Comparison of ENCODE assay signal across 8 cellular contexts in the genomic region with DNA sequence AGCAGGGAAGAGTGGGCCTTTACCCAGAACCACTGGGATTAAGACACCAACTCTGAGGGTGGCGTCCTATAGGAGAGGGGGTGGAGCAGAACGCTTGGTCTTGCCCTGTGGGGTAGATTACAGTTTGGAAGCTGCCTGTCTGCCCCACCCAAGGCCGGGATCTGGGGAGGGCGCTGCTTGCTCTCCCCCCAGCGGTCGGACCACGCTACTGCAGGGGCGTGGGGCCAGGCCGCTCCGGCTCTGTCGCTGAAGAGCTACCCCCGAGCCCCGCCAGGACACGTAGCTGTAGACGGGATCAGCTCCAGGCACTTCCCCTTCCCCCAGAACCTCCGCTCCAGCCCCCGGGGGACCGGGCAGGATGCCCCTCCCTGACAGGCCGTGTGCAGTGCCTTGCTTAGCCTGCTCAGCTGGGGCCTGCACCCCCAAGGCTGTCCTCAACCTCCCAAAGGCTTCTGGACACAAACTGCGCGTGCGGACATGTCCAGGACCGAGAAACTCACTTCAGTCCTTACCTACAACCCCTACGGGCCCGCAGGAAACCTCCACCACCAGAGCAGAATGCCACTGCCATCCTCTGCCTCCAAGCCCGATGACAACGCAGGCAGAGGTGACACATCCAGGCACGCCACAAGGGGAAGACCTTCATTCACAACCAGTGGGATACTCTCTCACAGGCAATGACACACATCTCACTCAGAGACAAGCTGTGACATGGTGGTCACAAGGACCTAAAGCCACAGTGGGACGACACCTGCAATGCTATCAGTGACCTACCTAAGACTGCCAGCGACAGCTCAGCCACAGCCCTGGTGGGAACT. TPM values are rescaled to one million over a fixed set of nuclear protein-coding genes. Genes with fewer than 3 reads are reported as not detected.
A peak's percentile ranks its signal among the peaks of the same experiment; 100 is the strongest.
DNase-seq lines count a peak whose midpoint lies in the region; ATAC-seq and TF ChIP-seq lines count a peak whose summit lies in the region.

No MANE protein-coding gene starts in this region.

- H3K36me3 Mint-ChIP-seq in IgD-negative memory B cell: peaks cover 1% of the 10 kb centered on the region
- H3K36me3 Mint-ChIP-seq in activated naive CD8-positive, alpha-beta T cell: no peaks in the 10 kb centered on the region

- H3K4me1 Mint-ChIP-seq in IgD-negative memory B cell: peaks cover 32 to 53% (median 46%) of the 10 kb centered on the region in 3 donors
- peaks cover 77% of the 10 kb centered on the region for H3K4me1 Mint-ChIP-seq in activated naive CD8-positive, alpha-beta T cell (ENCODE audit: low read depth)

- peak in 2 of 3 donors; percentile 96 to 100 for TF ChIP-seq CTCF in omental fat pad (IDR thresholded peaks at IDR 0.05)

- H3K27ac Mint-ChIP-seq in IgD-negative memory B cell: peak overlapping the region; percentile 84 to 97 (median 95)
- peak overlapping the region; percentile 22 for H3K27ac Mint-ChIP-seq in activated naive CD8-positive, alpha-beta T cell

- H3K27me3 Mint-ChIP-seq in IgD-negative memory B cell: no peaks in the 10 kb centered on the region
- no peaks in the 10 kb centered on the region for H3K27me3 Mint-ChIP-seq in activated naive CD8-positive, alpha-beta T cell

- H3K9me3 Mint-ChIP-seq in IgD-negative memory B cell: no peaks in the 10 kb centered on the region
- H3K9me3 Mint-ChIP-seq in activated naive CD8-positive, alpha-beta T cell (ENCODE audit: low read depth): no peaks in the 10 kb centered on the region

- peak overlapping the region; percentile 100 for H3K4me3 ChIP-seq in SK-N-MC

- no peaks in the 10 kb centered on the region for H3K36me3 ChIP-seq in SK-N-MC (ENCODE audit: insufficient read depth, low read length)

- ATAC-seq in omental fat pad (ENCODE audit: low FRiP score): peak; percentile 5
- no peak for ATAC-seq in HG02840 (IDR thresholded peaks at IDR 0.05; ENCODE audit: low FRiP score, unreplicated experiment)

- H3K27ac ChIP-seq in SK-N-MC: peak overlapping the region; percentile 68

- H3K9ac ChIP-seq in SK-N-MC (ENCODE audit: insufficient read length): peak overlapping the region; percentile 88

- DNase-seq in NCI-H1105 treated with DMSO at 0.1 percent for 48 hours (lab: John Stamatoyannopoulos, UW) (peak; percentile 44), NCI-H1105 (lab: John Stamatoyannopoulos, UW) (no peak), SK-N-MC (ENCODE audit: low read depth, low spot score) (no peak), germinal center (ENCODE audit: low spot score) (peak; percentile 80), omental fat pad (ENCODE audit: low spot score) (no peak)

- H3K4me3 Mint-ChIP-seq in IgD-negative memory B cell: peak overlapping the region; percentile 94 to 99 (median 98)
- peak overlapping the region; percentile 80 for H3K4me3 Mint-ChIP-seq in activated naive CD8-positive, alpha-beta T cell

- no peaks in the 10 kb centered on the region for H3K9me3 ChIP-seq in SK-N-MC (ENCODE audit: low read depth, low read length)

RNA-seq across cellular contexts. Expression of gene AHNAK, which starts 3.6 kb away (rescaled TPM):
- polyA plus RNA-seq in IgD-negative memory B cell: 107 TPM
- 1,000 to 10,000 TPM in 3 of 4 donors, 100 to 1,000 TPM in 1; 874 to 1,336 (median 1,047) TPM for total RNA-seq in omental fat pad

RNA-seq across cellular contexts. Expression of gene EEF1G, which starts 30.7 kb away (rescaled TPM):
- polyA plus RNA-seq in IgD-negative memory B cell: 1,657 TPM
- total RNA-seq in omental fat pad: 1,000 to 10,000 TPM; 1,194 to 1,561 (median 1,267) TPM

RNA-seq across cellular contexts. Expression of gene TUT1, which starts 48.4 kb away (rescaled TPM):
- polyA plus RNA-seq in IgD-negative memory B cell: 19.2 TPM
- total RNA-seq in omental fat pad: 10 to 100 TPM in 3 of 4 donors, 1 to 10 TPM in 1; 7.9 to 11.0 (median 10.5) TPM

RNA-seq across cellular contexts. Expression of gene MTA2, which starts 58.7 kb away (rescaled TPM):
- 32.9 TPM for polyA plus RNA-seq in IgD-negative memory B cell
- total RNA-seq in omental fat pad: 100 to 1,000 TPM in 2 of 4 donors, 10 to 100 TPM in 2; 77.1 to 172 (median 89.6) TPM

Comparison
In these comparisons a context has a peak if more than half of its experiments do, and no peak if none do; other contexts are left out.
1. DNase-seq: peak in NCI-H1105 treated with DMSO at 0.1 percent for 48 hours (single experiment) and germinal center (single experiment); none in NCI-H1105 (single experiment), SK-N-MC (single experiment) and omental fat pad (single experiment).